ENCODE assay signal across 1 cellular context in the genomic region with DNA sequence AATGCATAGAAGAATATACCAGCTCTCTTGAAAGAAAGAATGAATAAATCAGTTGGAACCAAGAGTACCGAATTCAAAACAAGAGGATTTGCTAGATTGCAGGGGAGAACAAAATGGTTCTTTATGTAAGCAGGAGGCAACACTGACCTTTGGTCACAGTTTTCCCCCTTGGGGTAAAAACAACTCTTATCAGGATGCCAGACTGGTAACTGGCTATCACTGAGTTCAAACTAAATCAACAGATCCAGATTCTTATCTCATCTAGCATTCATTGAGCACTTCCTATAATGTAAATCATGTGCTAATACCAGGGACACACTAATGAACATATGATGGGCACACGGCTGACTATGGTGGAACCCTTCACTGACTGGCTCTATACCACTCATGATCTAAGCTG.
TF ChIP-seq lines count a peak whose summit lies in the region.

No MANE protein-coding gene starts in this region.

TF ChIP-seq in HepG2, 621 proteins besides CTCF, POLR2A, EP300 and RAD21 (continues in another document):
- no peak for TF ChIP-seq ZNF329 (CRISPR knock-in tag; IDR thresholded peaks at IDR 0.05; ENCODE audit: low read depth)
- TF ChIP-seq NFRKB (IDR thresholded peaks at IDR 0.05) = no peak
- no peak for TF ChIP-seq ZNF570 (CRISPR knock-in tag; IDR thresholded peaks at IDR 0.05; ENCODE audit: borderline replicate concordance)
- no peak for TF ChIP-seq GTF2F1 (IDR thresholded peaks at IDR 0.05; ENCODE audit: low read length)
- no peak for TF ChIP-seq GABPA (IDR thresholded peaks at IDR 0.05; ENCODE audit: low read depth, low read length)
- TF ChIP-seq GABPA (CRISPR knock-in tag; IDR thresholded peaks at IDR 0.05; ENCODE audit: low read depth) = no peak
- TF ChIP-seq, protein P1, sequence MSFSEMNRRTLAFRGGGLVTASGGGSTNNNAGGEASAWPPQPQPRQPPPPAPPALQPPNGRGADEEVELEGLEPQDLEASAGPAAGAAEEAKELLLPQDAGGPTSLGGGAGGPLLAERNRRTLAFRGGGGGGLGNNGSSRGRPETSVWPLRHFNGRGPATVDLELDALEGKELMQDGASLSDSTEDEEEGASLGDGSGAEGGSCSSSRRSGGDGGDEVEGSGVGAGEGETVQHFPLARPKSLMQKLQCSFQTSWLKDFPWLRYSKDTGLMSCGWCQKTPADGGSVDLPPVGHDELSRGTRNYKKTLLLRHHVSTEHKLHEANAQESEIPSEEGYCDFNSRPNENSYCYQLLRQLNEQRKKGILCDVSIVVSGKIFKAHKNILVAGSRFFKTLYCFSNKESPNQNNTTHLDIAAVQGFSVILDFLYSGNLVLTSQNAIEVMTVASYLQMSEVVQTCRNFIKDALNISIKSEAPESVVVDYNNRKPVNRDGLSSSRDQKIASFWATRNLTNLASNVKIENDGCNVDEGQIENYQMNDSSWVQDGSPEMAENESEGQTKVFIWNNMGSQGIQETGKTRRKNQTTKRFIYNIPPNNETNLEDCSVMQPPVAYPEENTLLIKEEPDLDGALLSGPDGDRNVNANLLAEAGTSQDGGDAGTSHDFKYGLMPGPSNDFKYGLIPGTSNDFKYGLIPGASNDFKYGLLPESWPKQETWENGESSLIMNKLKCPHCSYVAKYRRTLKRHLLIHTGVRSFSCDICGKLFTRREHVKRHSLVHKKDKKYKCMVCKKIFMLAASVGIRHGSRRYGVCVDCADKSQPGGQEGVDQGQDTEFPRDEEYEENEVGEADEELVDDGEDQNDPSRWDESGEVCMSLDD (CRISPR knock-in tag; IDR thresholded peaks at IDR 0.05; ENCODE audit: borderline replicate concordance) = no peak
- TF ChIP-seq, protein P2, sequence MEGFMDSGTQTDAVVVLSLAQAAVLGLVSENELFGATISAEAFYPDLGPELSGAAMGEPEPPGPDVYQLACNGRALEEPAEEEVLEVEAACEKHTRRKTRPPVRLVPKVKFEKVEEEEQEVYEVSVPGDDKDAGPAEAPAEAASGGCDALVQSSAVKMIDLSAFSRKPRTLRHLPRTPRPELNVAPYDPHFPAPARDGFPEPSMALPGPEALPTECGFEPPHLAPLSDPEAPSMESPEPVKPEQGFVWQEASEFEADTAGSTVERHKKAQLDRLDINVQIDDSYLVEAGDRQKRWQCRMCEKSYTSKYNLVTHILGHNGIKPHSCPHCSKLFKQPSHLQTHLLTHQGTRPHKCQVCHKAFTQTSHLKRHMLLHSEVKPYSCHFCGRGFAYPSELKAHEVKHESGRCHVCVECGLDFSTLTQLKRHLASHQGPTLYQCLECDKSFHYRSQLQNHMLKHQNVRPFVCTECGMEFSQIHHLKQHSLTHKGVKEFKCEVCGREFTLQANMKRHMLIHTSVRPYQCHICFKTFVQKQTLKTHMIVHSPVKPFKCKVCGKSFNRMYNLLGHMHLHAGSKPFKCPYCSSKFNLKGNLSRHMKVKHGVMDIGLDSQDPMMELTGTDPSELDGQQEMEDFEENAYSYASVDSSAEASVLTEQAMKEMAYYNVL (CRISPR knock-in tag; IDR thresholded peaks at IDR 0.05; ENCODE audit: borderline replicate concordance) = 0 out of 2 replicates have a peak, but pooled peaks have one; percentile 58
- TF ChIP-seq, protein P3, sequence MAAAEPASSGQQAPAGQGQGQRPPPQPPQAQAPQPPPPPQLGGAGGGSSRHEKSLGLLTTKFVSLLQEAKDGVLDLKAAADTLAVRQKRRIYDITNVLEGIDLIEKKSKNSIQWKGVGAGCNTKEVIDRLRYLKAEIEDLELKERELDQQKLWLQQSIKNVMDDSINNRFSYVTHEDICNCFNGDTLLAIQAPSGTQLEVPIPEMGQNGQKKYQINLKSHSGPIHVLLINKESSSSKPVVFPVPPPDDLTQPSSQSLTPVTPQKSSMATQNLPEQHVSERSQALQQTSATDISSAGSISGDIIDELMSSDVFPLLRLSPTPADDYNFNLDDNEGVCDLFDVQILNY (CRISPR knock-in tag; conservative IDR thresholded peaks at IDR 0.05) = no peak
- TF ChIP-seq EED (CRISPR knock-in tag; IDR thresholded peaks at IDR 0.05) = no peak
- TF ChIP-seq REXO4 (CRISPR knock-in tag; IDR thresholded peaks at IDR 0.05; ENCODE audit: borderline replicate concordance) = no peak
- no peak for TF ChIP-seq ZSCAN30 (CRISPR knock-in tag; IDR thresholded peaks at IDR 0.05)
- TF ChIP-seq ZNF12 (CRISPR knock-in tag; IDR thresholded peaks at IDR 0.05) = no peak
- TF ChIP-seq ZNF577 (CRISPR knock-in tag; IDR thresholded peaks at IDR 0.05; ENCODE audit: borderline replicate concordance, low read depth) = no peak
- TF ChIP-seq, protein P4, sequence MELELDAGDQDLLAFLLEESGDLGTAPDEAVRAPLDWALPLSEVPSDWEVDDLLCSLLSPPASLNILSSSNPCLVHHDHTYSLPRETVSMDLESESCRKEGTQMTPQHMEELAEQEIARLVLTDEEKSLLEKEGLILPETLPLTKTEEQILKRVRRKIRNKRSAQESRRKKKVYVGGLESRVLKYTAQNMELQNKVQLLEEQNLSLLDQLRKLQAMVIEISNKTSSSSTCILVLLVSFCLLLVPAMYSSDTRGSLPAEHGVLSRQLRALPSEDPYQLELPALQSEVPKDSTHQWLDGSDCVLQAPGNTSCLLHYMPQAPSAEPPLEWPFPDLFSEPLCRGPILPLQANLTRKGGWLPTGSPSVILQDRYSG (CRISPR knock-in tag; IDR thresholded peaks at IDR 0.05) = no peak
- TF ChIP-seq ZEB1 (IDR thresholded peaks at IDR 0.05; ENCODE audit: insufficient replicate concordance, low read depth) = no peak
- TF ChIP-seq, protein P5, sequence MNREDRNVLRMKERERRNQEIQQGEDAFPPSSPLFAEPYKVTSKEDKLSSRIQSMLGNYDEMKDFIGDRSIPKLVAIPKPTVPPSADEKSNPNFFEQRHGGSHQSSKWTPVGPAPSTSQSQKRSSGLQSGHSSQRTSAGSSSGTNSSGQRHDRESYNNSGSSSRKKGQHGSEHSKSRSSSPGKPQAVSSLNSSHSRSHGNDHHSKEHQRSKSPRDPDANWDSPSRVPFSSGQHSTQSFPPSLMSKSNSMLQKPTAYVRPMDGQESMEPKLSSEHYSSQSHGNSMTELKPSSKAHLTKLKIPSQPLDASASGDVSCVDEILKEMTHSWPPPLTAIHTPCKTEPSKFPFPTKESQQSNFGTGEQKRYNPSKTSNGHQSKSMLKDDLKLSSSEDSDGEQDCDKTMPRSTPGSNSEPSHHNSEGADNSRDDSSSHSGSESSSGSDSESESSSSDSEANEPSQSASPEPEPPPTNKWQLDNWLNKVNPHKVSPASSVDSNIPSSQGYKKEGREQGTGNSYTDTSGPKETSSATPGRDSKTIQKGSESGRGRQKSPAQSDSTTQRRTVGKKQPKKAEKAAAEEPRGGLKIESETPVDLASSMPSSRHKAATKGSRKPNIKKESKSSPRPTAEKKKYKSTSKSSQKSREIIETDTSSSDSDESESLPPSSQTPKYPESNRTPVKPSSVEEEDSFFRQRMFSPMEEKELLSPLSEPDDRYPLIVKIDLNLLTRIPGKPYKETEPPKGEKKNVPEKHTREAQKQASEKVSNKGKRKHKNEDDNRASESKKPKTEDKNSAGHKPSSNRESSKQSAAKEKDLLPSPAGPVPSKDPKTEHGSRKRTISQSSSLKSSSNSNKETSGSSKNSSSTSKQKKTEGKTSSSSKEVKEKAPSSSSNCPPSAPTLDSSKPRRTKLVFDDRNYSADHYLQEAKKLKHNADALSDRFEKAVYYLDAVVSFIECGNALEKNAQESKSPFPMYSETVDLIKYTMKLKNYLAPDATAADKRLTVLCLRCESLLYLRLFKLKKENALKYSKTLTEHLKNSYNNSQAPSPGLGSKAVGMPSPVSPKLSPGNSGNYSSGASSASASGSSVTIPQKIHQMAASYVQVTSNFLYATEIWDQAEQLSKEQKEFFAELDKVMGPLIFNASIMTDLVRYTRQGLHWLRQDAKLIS (CRISPR knock-in tag; IDR thresholded peaks at IDR 0.05) = no peak
- TF ChIP-seq, protein P6, sequence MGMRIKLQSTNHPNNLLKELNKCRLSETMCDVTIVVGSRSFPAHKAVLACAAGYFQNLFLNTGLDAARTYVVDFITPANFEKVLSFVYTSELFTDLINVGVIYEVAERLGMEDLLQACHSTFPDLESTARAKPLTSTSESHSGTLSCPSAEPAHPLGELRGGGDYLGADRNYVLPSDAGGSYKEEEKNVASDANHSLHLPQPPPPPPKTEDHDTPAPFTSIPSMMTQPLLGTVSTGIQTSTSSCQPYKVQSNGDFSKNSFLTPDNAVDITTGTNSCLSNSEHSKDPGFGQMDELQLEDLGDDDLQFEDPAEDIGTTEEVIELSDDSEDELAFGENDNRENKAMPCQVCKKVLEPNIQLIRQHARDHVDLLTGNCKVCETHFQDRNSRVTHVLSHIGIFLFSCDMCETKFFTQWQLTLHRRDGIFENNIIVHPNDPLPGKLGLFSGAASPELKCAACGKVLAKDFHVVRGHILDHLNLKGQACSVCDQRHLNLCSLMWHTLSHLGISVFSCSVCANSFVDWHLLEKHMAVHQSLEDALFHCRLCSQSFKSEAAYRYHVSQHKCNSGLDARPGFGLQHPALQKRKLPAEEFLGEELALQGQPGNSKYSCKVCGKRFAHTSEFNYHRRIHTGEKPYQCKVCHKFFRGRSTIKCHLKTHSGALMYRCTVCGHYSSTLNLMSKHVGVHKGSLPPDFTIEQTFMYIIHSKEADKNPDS (CRISPR knock-in tag; IDR thresholded peaks at IDR 0.05) = no peak
- TF ChIP-seq NONO (IDR thresholded peaks at IDR 0.05) = no peak
- TF ChIP-seq NONO (CRISPR knock-in tag; conservative IDR thresholded peaks at IDR 0.05) = no peak
- 0 out of 2 replicates have a peak, but pooled peaks have one; percentile 29 for TF ChIP-seq SP5 (CRISPR knock-in tag; IDR thresholded peaks at IDR 0.05; ENCODE audit: borderline replicate concordance, low read depth)
- no peak for TF ChIP-seq TSC22D2 (CRISPR knock-in tag; IDR thresholded peaks at IDR 0.05; ENCODE audit: borderline replicate concordance)
- no peak for TF ChIP-seq GZF1 (CRISPR knock-in tag; IDR thresholded peaks at IDR 0.05)
- TF ChIP-seq ZNF543 (CRISPR knock-in tag; IDR thresholded peaks at IDR 0.05) = no peak
- TF ChIP-seq, protein P7, sequence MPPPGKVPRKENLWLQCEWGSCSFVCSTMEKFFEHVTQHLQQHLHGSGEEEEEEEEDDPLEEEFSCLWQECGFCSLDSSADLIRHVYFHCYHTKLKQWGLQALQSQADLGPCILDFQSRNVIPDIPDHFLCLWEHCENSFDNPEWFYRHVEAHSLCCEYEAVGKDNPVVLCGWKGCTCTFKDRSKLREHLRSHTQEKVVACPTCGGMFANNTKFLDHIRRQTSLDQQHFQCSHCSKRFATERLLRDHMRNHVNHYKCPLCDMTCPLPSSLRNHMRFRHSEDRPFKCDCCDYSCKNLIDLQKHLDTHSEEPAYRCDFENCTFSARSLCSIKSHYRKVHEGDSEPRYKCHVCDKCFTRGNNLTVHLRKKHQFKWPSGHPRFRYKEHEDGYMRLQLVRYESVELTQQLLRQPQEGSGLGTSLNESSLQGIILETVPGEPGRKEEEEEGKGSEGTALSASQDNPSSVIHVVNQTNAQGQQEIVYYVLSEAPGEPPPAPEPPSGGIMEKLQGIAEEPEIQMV (CRISPR knock-in tag; IDR thresholded peaks at IDR 0.05; ENCODE audit: low read depth) = no peak
- TF ChIP-seq MLLT10 (CRISPR knock-in tag; IDR thresholded peaks at IDR 0.05) = no peak
- TF ChIP-seq ZNF775 (CRISPR knock-in tag; IDR thresholded peaks at IDR 0.05; ENCODE audit: borderline replicate concordance) = no peak
- no peak for TF ChIP-seq ZNF143 (CRISPR knock-in tag; IDR thresholded peaks at IDR 0.05)
- TF ChIP-seq RFX1 (IDR thresholded peaks at IDR 0.05) = no peak
- TF ChIP-seq TCF7 (IDR thresholded peaks at IDR 0.05; ENCODE audit: low read depth) = no peak
- TF ChIP-seq HOXA3 (CRISPR knock-in tag; IDR thresholded peaks at IDR 0.05) = no peak
- TF ChIP-seq ZNF292 (CRISPR knock-in tag; IDR thresholded peaks at IDR 0.05; ENCODE audit: borderline replicate concordance, low read depth) = no peak
- TF ChIP-seq ZSCAN21 (CRISPR knock-in tag; IDR thresholded peaks at IDR 0.05; ENCODE audit: borderline replicate concordance) = no peak
- TF ChIP-seq ARNT2 (CRISPR knock-in tag; IDR thresholded peaks at IDR 0.05; ENCODE audit: low read depth) = no peak
- TF ChIP-seq ZFYVE20 (CRISPR knock-in tag; IDR thresholded peaks at IDR 0.05; ENCODE audit: borderline replicate concordance, low read depth) = no peak
- TF ChIP-seq, protein P8, sequence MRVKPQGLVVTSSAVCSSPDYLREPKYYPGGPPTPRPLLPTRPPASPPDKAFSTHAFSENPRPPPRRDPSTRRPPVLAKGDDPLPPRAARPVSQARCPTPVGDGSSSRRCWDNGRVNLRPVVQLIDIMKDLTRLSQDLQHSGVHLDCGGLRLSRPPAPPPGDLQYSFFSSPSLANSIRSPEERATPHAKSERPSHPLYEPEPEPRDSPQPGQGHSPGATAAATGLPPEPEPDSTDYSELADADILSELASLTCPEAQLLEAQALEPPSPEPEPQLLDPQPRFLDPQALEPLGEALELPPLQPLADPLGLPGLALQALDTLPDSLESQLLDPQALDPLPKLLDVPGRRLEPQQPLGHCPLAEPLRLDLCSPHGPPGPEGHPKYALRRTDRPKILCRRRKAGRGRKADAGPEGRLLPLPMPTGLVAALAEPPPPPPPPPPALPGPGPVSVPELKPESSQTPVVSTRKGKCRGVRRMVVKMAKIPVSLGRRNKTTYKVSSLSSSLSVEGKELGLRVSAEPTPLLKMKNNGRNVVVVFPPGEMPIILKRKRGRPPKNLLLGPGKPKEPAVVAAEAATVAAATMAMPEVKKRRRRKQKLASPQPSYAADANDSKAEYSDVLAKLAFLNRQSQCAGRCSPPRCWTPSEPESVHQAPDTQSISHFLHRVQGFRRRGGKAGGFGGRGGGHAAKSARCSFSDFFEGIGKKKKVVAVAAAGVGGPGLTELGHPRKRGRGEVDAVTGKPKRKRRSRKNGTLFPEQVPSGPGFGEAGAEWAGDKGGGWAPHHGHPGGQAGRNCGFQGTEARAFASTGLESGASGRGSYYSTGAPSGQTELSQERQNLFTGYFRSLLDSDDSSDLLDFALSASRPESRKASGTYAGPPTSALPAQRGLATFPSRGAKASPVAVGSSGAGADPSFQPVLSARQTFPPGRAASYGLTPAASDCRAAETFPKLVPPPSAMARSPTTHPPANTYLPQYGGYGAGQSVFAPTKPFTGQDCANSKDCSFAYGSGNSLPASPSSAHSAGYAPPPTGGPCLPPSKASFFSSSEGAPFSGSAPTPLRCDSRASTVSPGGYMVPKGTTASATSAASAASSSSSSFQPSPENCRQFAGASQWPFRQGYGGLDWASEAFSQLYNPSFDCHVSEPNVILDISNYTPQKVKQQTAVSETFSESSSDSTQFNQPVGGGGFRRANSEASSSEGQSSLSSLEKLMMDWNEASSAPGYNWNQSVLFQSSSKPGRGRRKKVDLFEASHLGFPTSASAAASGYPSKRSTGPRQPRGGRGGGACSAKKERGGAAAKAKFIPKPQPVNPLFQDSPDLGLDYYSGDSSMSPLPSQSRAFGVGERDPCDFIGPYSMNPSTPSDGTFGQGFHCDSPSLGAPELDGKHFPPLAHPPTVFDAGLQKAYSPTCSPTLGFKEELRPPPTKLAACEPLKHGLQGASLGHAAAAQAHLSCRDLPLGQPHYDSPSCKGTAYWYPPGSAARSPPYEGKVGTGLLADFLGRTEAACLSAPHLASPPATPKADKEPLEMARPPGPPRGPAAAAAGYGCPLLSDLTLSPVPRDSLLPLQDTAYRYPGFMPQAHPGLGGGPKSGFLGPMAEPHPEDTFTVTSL (CRISPR knock-in tag; IDR thresholded peaks at IDR 0.05; ENCODE audit: borderline replicate concordance) = no peak
- no peak for TF ChIP-seq POLR2AphosphoS5 (IDR thresholded peaks at IDR 0.05; ENCODE audit: low read depth, low read length)
- no peak for TF ChIP-seq KAT8 (CRISPR knock-in tag; IDR thresholded peaks at IDR 0.05)
- no peak for TF ChIP-seq ZNF460 (CRISPR knock-in tag; IDR thresholded peaks at IDR 0.05; ENCODE audit: borderline replicate concordance)
